Comparison of ENCODE assay signal across 13 cellular contexts in genomic region chr4:92234393-92235176, GRCh38.
A peak's percentile ranks its signal among the peaks of the same experiment; 100 is the strongest.
DNase-seq lines count a peak whose midpoint lies in the region; ATAC-seq and TF ChIP-seq lines count a peak whose summit lies in the region.
"Had no signal": no experiment of that assay in that cellular context is flagged by ENCODE, and none has a peak within 500 bp of the region (broad histone marks: within the 10 kb centered on the region; RNA-seq: fewer than 3 reads in every experiment).

No MANE protein-coding gene starts in this region.

- POLR2A ChIA-PET in PC-3 (lab: Charles Lee; ENCODE audit: unreplicated experiment) = no interaction called here

- no peak overlapping the region for H3K23ac ChIP-seq in trophoblast cell (ENCODE audit: low read length)

- H3K14ac ChIP-seq in trophoblast cell (ENCODE audit: low read length) = no peak overlapping the region

- H4K12ac ChIP-seq in trophoblast cell (ENCODE audit: low read depth, low read length) = no peak overlapping the region

- no CpG with 5 or more reads among the region's 4 CpGs for WGBS in trophoblast cell (ENCODE audit: extremely low coverage, insufficient coverage, insufficient read length)

- no peaks in the 10 kb centered on the region for H3K79me2 ChIP-seq in PC-3 (ENCODE audit: low read length)
- no peaks in the 10 kb centered on the region for H3K79me2 ChIP-seq in trophoblast cell (ENCODE audit: control insufficient read depth, insufficient read depth, low read length, poor library complexity)

- no peaks in the 10 kb centered on the region for H4K20me1 ChIP-seq in PC-3 (ENCODE audit: low read length)

- DNase-seq in EL = peak; percentile 91
- DNase-seq in PC-3 = peak; percentile 98
- no peak for DNase-seq in endothelial cell (ENCODE audit: low spot score)
- peak; percentile 41 to 60 for DNase-seq in trophoblast cell
- no peak for DNase-seq in mesenteric fat pad (ENCODE audit: low spot score)
- no peak for DNase-seq in NCI-H146 (lab: John Stamatoyannopoulos, UW)
- DNase-seq: activated CD4-positive, alpha-beta T cell treated with anti-CD3 and anti-CD28 coated beads for 1 hour; GDM1 had no signal

- H4K91ac ChIP-seq in trophoblast cell (ENCODE audit: low read depth, low read length) = no peak overlapping the region

- H3K36me3 ChIP-seq in PC-3 (ENCODE audit: low read depth, low read length) (peaks cover 3% of the 10 kb centered on the region; the same call in 1 of the 2 replicates), trophoblast cell (ENCODE audit: control insufficient read depth in 1 of 2, insufficient read depth in 2 of 2, low read length in 2 of 2) (no peaks in the 10 kb centered on the region)

- no peak overlapping the region for H3K4me3 Mint-ChIP-seq in endothelial cell (ENCODE audit: unreplicated experiment)
- H3K4me3 Mint-ChIP-seq: IgD-negative memory B cell, nephron had no signal

- intact Hi-C loops in PC-3 (cut with micrococcal nuclease) = loop anchor here (2.0 to 10.0 kb wide), 4 partner anchors 70 to 718 kb away; no protein-coding TSS in a partner anchor

- no peak overlapping the region for H2AK5ac ChIP-seq in trophoblast cell (ENCODE audit: low read length)

- H3K9me2 ChIP-seq in PC-3 (replicated peaks; ENCODE audit: low read length) = no peaks in the 10 kb centered on the region

- no peak overlapping the region for H2BK120ac ChIP-seq in trophoblast cell (ENCODE audit: insufficient read depth, low read length, poor library complexity)

- H3K27me3 ChIP-seq in PC-3 (ENCODE audit: low read length) (no peaks in the 10 kb centered on the region), trophoblast cell (ENCODE audit: insufficient read depth, low read length) (no peaks in the 10 kb centered on the region)

- H2AFZ ChIP-seq in PC-3 (ENCODE audit: low read length) = no peak overlapping the region
- H2AFZ ChIP-seq in trophoblast cell (ENCODE audit: insufficient read depth, low read length, poor library complexity) = no peak overlapping the region

- H3K79me1 ChIP-seq in trophoblast cell (ENCODE audit: low read length) = no peaks in the 10 kb centered on the region

- TF ChIP-seq CTCF in PC-3 (conservative IDR thresholded peaks at IDR 0.05; ENCODE audit: low read depth, low read length) (no peak), endothelial cell (IDR thresholded peaks at IDR 0.05; ENCODE audit: unreplicated experiment) (no peak)

- H3K4me1 ChIP-seq in PC-3 (ENCODE audit: insufficient read depth, low read length) (peaks cover 72% of the 10 kb centered on the region), trophoblast cell (ENCODE audit: control insufficient read depth in 1 of 2, insufficient read depth in 2 of 2, low read length in 2 of 2) (no peaks in the 10 kb centered on the region)

- peak overlapping the region; percentile 92 for H3K27ac ChIP-seq in PC-3 (ENCODE audit: low read length)
- no peak overlapping the region for H3K27ac ChIP-seq in trophoblast cell (ENCODE audit: low read depth, low read length)

- H3K4ac ChIP-seq in trophoblast cell (ENCODE audit: low read depth, low read length) = no peak overlapping the region

- BruUV-seq in PC-3 (replicated peaks; lab: Mats Ljungman, UMichigan) = TSS peak; percentile 52

- peak; percentile 85 for ATAC-seq in PC-3
- no peak for ATAC-seq in HG03039 (IDR thresholded peaks at IDR 0.05; ENCODE audit: unreplicated experiment)
- ATAC-seq in GM18511 (IDR thresholded peaks at IDR 0.05; ENCODE audit: unreplicated experiment) = no peak
- ATAC-seq: activated naive CD4-positive, alpha-beta T cell treated with anti-CD3 and anti-CD28 coated beads, Interleukin-2, amount 50 U/mL, for 72 hours had no signal

- no peaks in the 10 kb centered on the region for H3K9me3 ChIP-seq in PC-3 (ENCODE audit: low read length)
- no peaks in the 10 kb centered on the region for H3K9me3 ChIP-seq in trophoblast cell (ENCODE audit: insufficient read depth, low read depth, low read length)

- H3K18ac ChIP-seq in trophoblast cell (ENCODE audit: low read length) = no peak overlapping the region

- no peaks in the 10 kb centered on the region for H3K27me3 Mint-ChIP-seq in endothelial cell (ENCODE audit: unreplicated experiment)
- H3K27me3 Mint-ChIP-seq: IgD-negative memory B cell had no signal

- CTCF ChIA-PET in PC-3 (lab: Charles Lee) = no interaction called here

- no peak overlapping the region for H2BK12ac ChIP-seq in trophoblast cell (ENCODE audit: low read length)

- H3K4me1 Mint-ChIP-seq in endothelial cell (ENCODE audit: unreplicated experiment) = peaks cover 15% of the 10 kb centered on the region
- H3K4me1 Mint-ChIP-seq: IgD-negative memory B cell had no signal

- no peak overlapping the region for H2BK5ac ChIP-seq in trophoblast cell (ENCODE audit: low read depth, low read length, poor library complexity)

- H3F3A ChIP-seq in PC-3 (ENCODE audit: low read length, unreplicated experiment) = peaks cover 10% of the 10 kb centered on the region

- H3K4me3 ChIP-seq in PC-3 (ENCODE audit: low read length) (peak overlapping the region; percentile 38; the same call in 1 of the 2 replicates), trophoblast cell (ENCODE audit: low read depth, low read length) (no peak overlapping the region)

- no peaks in the 10 kb centered on the region for H3K36me3 Mint-ChIP-seq in endothelial cell (ENCODE audit: low read depth, unreplicated experiment)
- H3K36me3 Mint-ChIP-seq: IgD-negative memory B cell had no signal

- H3K27ac Mint-ChIP-seq in endothelial cell (ENCODE audit: unreplicated experiment) = peak overlapping the region; percentile 1
- H3K27ac Mint-ChIP-seq: activated naive CD4-positive, alpha-beta T cell treated with anti-CD3 and anti-CD28 coated beads, Interleukin-2, amount 50 U/mL, for 72 hours; IgD-negative memory B cell; nephron had no signal

- H3K9ac ChIP-seq in PC-3 (ENCODE audit: low read length) (peak overlapping the region; percentile 63), trophoblast cell (ENCODE audit: low read length) (no peak overlapping the region)

- H3K4me2 ChIP-seq in PC-3 (ENCODE audit: low read length) (peak overlapping the region; percentile 76), trophoblast cell (ENCODE audit: low read length) (no peak overlapping the region)

- H3K9me3 Mint-ChIP-seq in endothelial cell (ENCODE audit: unreplicated experiment) = no peaks in the 10 kb centered on the region

- no peak overlapping the region for H4K8ac ChIP-seq in trophoblast cell (ENCODE audit: low read depth, low read length)

Comparison
In these comparisons a context has a peak if more than half of its experiments do, and no peak if none do; other contexts are left out.
1. DNase-seq: peak in EL (single experiment), PC-3 (single experiment) and trophoblast cell (2 of 2); none in endothelial cell (single experiment), mesenteric fat pad (single experiment) and NCI-H146 (single experiment).